Comparison of ENCODE assay signal across 1 cellular context in genomic region chr9:33453999-33454660, GRCh38.
TF ChIP-seq lines count a peak whose summit lies in the region.

No MANE protein-coding gene starts in this region.

TF ChIP-seq in GM23338, 12 proteins besides CTCF, POLR2A, EP300 and RAD21:
- TF ChIP-seq ZNF331 (CRISPR knock-in tag; IDR thresholded peaks at IDR 0.05; ENCODE audit: low read depth) (no peak), NANOG (IDR thresholded peaks at IDR 0.05; ENCODE audit: borderline replicate concordance) (no peak), STAT1 (IDR thresholded peaks at IDR 0.05; ENCODE audit: unreplicated experiment) (no peak), ZNF114 (CRISPR knock-in tag; IDR thresholded peaks at IDR 0.05) (no peak), CREB1 (CRISPR knock-in tag; IDR thresholded peaks at IDR 0.05; ENCODE audit: low read depth) (no peak), EZH2phosphoT487 (IDR thresholded peaks at IDR 0.05; ENCODE audit: unreplicated experiment) (no peak), POLR2AphosphoS5 (IDR thresholded peaks at IDR 0.05; ENCODE audit: low read depth) (no peak), EZH2 (IDR thresholded peaks at IDR 0.05; ENCODE audit: low read depth, unreplicated experiment) (no peak), JUNB (IDR thresholded peaks at IDR 0.05; ENCODE audit: unreplicated experiment) (no peak)
- TF ChIP-seq, protein P1, sequence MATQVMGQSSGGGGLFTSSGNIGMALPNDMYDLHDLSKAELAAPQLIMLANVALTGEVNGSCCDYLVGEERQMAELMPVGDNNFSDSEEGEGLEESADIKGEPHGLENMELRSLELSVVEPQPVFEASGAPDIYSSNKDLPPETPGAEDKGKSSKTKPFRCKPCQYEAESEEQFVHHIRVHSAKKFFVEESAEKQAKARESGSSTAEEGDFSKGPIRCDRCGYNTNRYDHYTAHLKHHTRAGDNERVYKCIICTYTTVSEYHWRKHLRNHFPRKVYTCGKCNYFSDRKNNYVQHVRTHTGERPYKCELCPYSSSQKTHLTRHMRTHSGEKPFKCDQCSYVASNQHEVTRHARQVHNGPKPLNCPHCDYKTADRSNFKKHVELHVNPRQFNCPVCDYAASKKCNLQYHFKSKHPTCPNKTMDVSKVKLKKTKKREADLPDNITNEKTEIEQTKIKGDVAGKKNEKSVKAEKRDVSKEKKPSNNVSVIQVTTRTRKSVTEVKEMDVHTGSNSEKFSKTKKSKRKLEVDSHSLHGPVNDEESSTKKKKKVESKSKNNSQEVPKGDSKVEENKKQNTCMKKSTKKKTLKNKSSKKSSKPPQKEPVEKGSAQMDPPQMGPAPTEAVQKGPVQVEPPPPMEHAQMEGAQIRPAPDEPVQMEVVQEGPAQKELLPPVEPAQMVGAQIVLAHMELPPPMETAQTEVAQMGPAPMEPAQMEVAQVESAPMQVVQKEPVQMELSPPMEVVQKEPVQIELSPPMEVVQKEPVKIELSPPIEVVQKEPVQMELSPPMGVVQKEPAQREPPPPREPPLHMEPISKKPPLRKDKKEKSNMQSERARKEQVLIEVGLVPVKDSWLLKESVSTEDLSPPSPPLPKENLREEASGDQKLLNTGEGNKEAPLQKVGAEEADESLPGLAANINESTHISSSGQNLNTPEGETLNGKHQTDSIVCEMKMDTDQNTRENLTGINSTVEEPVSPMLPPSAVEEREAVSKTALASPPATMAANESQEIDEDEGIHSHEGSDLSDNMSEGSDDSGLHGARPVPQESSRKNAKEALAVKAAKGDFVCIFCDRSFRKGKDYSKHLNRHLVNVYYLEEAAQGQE (IDR thresholded peaks at IDR 0.05; ENCODE audit: unreplicated experiment): no peak
- TF ChIP-seq, protein P2, sequence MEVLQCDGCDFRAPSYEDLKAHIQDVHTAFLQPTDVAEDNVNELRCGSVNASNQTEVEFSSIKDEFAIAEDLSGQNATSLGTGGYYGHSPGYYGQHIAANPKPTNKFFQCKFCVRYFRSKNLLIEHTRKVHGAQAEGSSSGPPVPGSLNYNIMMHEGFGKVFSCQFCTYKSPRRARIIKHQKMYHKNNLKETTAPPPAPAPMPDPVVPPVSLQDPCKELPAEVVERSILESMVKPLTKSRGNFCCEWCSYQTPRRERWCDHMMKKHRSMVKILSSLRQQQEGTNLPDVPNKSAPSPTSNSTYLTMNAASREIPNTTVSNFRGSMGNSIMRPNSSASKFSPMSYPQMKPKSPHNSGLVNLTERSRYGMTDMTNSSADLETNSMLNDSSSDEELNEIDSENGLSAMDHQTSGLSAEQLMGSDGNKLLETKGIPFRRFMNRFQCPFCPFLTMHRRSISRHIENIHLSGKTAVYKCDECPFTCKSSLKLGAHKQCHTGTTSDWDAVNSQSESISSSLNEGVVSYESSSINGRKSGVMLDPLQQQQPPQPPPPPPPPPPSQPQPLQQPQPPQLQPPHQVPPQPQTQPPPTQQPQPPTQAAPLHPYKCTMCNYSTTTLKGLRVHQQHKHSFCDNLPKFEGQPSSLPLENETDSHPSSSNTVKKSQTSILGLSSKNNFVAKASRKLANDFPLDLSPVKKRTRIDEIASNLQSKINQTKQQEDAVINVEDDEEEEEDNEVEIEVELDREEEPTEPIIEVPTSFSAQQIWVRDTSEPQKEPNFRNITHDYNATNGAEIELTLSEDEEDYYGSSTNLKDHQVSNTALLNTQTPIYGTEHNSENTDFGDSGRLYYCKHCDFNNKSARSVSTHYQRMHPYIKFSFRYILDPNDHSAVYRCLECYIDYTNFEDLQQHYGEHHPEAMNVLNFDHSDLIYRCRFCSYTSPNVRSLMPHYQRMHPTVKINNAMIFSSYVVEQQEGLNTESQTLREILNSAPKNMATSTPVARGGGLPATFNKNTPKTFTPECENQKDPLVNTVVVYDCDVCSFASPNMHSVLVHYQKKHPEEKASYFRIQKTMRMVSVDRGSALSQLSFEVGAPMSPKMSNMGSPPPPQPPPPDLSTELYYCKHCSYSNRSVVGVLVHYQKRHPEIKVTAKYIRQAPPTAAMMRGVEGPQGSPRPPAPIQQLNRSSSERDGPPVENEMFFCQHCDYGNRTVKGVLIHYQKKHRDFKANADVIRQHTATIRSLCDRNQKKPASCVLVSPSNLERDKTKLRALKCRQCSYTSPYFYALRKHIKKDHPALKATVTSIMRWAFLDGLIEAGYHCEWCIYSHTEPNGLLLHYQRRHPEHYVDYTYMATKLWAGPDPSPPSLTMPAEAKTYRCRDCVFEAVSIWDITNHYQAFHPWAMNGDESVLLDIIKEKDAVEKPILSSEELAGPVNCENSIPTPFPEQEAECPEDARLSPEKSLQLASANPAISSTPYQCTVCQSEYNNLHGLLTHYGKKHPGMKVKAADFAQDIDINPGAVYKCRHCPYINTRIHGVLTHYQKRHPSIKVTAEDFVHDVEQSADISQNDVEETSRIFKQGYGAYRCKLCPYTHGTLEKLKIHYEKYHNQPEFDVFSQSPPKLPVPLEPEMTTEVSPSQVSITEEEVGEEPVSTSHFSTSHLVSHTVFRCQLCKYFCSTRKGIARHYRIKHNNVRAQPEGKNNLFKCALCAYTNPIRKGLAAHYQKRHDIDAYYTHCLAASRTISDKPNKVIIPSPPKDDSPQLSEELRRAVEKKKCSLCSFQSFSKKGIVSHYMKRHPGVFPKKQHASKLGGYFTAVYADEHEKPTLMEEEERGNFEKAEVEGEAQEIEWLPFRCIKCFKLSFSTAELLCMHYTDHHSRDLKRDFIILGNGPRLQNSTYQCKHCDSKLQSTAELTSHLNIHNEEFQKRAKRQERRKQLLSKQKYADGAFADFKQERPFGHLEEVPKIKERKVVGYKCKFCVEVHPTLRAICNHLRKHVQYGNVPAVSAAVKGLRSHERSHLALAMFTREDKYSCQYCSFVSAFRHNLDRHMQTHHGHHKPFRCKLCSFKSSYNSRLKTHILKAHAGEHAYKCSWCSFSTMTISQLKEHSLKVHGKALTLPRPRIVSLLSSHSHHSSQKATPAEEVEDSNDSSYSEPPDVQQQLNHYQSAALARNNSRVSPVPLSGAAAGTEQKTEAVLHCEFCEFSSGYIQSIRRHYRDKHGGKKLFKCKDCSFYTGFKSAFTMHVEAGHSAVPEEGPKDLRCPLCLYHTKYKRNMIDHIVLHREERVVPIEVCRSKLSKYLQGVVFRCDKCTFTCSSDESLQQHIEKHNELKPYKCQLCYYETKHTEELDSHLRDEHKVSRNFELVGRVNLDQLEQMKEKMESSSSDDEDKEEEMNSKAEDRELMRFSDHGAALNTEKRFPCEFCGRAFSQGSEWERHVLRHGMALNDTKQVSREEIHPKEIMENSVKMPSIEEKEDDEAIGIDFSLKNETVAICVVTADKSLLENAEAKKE (CRISPR knock-in tag; IDR thresholded peaks at IDR 0.05): no peak
